28 cellular contexts compared by ENCODE assay signal in genomic region chr3:24507776-24508422, GRCh38. TPM values are rescaled to one million over a fixed set of nuclear protein-coding genes. Genes with fewer than 3 reads are reported as not detected.
DNase-seq lines count a peak whose midpoint lies in the region; ATAC-seq and TF ChIP-seq lines count a peak whose summit lies in the region.
"Had no signal": no experiment of that assay in that cellular context is flagged by ENCODE, and none has a peak within 500 bp of the region (broad histone marks: within the 10 kb centered on the region; RNA-seq: fewer than 3 reads in every experiment).

No MANE protein-coding gene starts in this region.

- H3K9ac ChIP-seq in BLaER1 treated with 17β-estradiol and CSF1 and Interleukin-3, amounts not matched to agents 10 nM and 100 nM, result no peak overlapping the region
- peak overlapping the region; percentile 64 for H3K9ac ChIP-seq in adipocyte (ENCODE audit: low read length)

- H3K4me3 Mint-ChIP-seq in progenitor cell of endocrine pancreas (ENCODE audit: low read depth), result no peak overlapping the region
- H3K4me3 Mint-ChIP-seq: activated CD4-positive, alpha-beta T cell treated with anti-CD3 and anti-CD28 coated beads, Interleukin-2, amount 10 ng/mL, durations not matched to agents 7 days and 5 days; activated naive CD8-positive, alpha-beta T cell treated with anti-CD3 and anti-CD28 coated beads for 36 hours; effector memory CD8-positive, alpha-beta T cell; stimulated activated naive CD8-positive, alpha-beta T cell treated with anti-CD3 and anti-CD28 coated beads, Interleukin-15, Interleukin-2, amounts not matched to agents 100 ng/mL and 50 ng/mL, for 24 hours had no signal

- peaks cover 22% of the 10 kb centered on the region for H3K4me1 Mint-ChIP-seq in progenitor cell of endocrine pancreas (ENCODE audit: low read depth)
- H3K4me1 Mint-ChIP-seq: activated CD4-positive, alpha-beta T cell treated with anti-CD3 and anti-CD28 coated beads, Interleukin-2, amount 10 ng/mL, durations not matched to agents 7 days and 5 days had no signal

- H3K4me2 ChIP-seq in BLaER1 treated with 17β-estradiol and CSF1 and Interleukin-3, amounts not matched to agents 10 nM and 100 nM, result peak overlapping the region; percentile 4 to 56 (median 31); a peak in 16 of 22 replicates
- H3K4me2 ChIP-seq: smooth muscle cell had no signal

- H4K20me1 ChIP-seq in BLaER1 treated with 17β-estradiol and CSF1 and Interleukin-3, amounts not matched to agents 10 nM and 100 nM, result no peaks in the 10 kb centered on the region

- peaks cover 0 to 7% (median 0%) of the 10 kb centered on the region in 11 experiments; a peak in 2 of 22 replicates for H3K27me3 ChIP-seq in BLaER1 treated with 17β-estradiol and CSF1 and Interleukin-3, amounts not matched to agents 10 nM and 100 nM
- H3K27me3 ChIP-seq in adipocyte (replicated peaks; ENCODE audit: control insufficient read depth, insufficient read depth, low read length) (no peaks in the 10 kb centered on the region), foreskin keratinocyte (no peaks in the 10 kb centered on the region), right atrium auricular region (no peaks in the 10 kb centered on the region)
- H3K27me3 ChIP-seq: MG63, pancreas, uterus had no signal

- no peak for ATAC-seq in foreskin keratinocyte
- ATAC-seq: effector memory CD8-positive, alpha-beta T cell; GM12878; Panc1 had no signal

- peak overlapping the region; percentile 14 for H3K27ac Mint-ChIP-seq in progenitor cell of endocrine pancreas
- H3K27ac Mint-ChIP-seq: activated CD4-positive, alpha-beta T cell treated with anti-CD3 and anti-CD28 coated beads, Interleukin-2, amount 10 ng/mL, durations not matched to agents 7 days and 5 days; activated naive CD8-positive, alpha-beta T cell treated with anti-CD3 and anti-CD28 coated beads for 36 hours; effector memory CD8-positive, alpha-beta T cell; stimulated activated naive CD8-positive, alpha-beta T cell treated with anti-CD3 and anti-CD28 coated beads, Interleukin-15, Interleukin-2, amounts not matched to agents 100 ng/mL and 50 ng/mL, for 24 hours had no signal

- peaks cover 4% of the 10 kb centered on the region for H3K9me3 Mint-ChIP-seq in progenitor cell of endocrine pancreas (ENCODE audit: low read depth)
- H3K9me3 Mint-ChIP-seq: activated CD4-positive, alpha-beta T cell treated with anti-CD3 and anti-CD28 coated beads, Interleukin-2, amount 10 ng/mL, durations not matched to agents 7 days and 5 days had no signal

- no peaks in the 10 kb centered on the region for H3K36me3 ChIP-seq in BLaER1 treated with 17β-estradiol and CSF1 and Interleukin-3, amounts not matched to agents 10 nM and 100 nM
- H3K36me3 ChIP-seq in adipocyte (ENCODE audit: control insufficient read depth, insufficient read depth, low read length, severe bottlenecking), result no peaks in the 10 kb centered on the region
- H3K36me3 ChIP-seq in right atrium auricular region, result no peaks in the 10 kb centered on the region
- H3K36me3 ChIP-seq: MG63, pancreas, thoracic aorta, uterus had no signal

- DNase-seq in adipocyte (ENCODE audit: low read depth), result no peak
- no peak for DNase-seq in foreskin keratinocyte
- DNase-seq in progenitor cell of endocrine pancreas (ENCODE audit: low spot score, unreplicated experiment), result no peak
- no peak for DNase-seq in DMS114 treated with DMSO at 0.1 percent for 48 hours (lab: John Stamatoyannopoulos, UW; ENCODE audit: unreplicated experiment)
- no peak for DNase-seq in cerebellar nuclear complex (lab: John Stamatoyannopoulos, UW)
- no peak for DNase-seq in right atrium auricular region (ENCODE audit: low spot score)
- no peak for DNase-seq in NCI-H1694 (lab: John Stamatoyannopoulos, UW)
- DNase-seq: activated CD4-positive, alpha-beta T cell treated with anti-CD3 and anti-CD28 coated beads, Interleukin-2, amount 10 ng/mL, durations not matched to agents 7 days and 5 days; activated gamma-delta T cell; activated naive CD8-positive, alpha-beta T cell treated with anti-CD3 and anti-CD28 coated beads for 36 hours; activated T-cell treated with anti-CD3 and anti-CD28 coated beads, Interleukin-2, amount 50 U/mL, for 1 hour; aorta; cortex of kidney; effector memory CD8-positive, alpha-beta T cell; KG1; MG63; NCI-H2029 treated with DMSO at 0.1 percent for 48 hours; pancreas; SHP77 treated with DMSO at 0.1 percent for 48 hours; SW 1271; uterus had no signal

- H3K36me3 Mint-ChIP-seq in progenitor cell of endocrine pancreas (ENCODE audit: insufficient read depth), result peaks cover 3% of the 10 kb centered on the region
- H3K36me3 Mint-ChIP-seq: activated naive CD8-positive, alpha-beta T cell treated with anti-CD3 and anti-CD28 coated beads for 36 hours had no signal

- H3K9me3 ChIP-seq in BLaER1 treated with 17β-estradiol and CSF1 and Interleukin-3, amounts not matched to agents 10 nM and 100 nM (replicated peaks in 1 of 11), result 0 out of 22 replicates have a peak, but pooled peaks cover 0 to 5% (median 0%) of the 10 kb centered on the region in 11 experiments
- H3K9me3 ChIP-seq in adipocyte (ENCODE audit: control insufficient read depth, low read length) (no peaks in the 10 kb centered on the region), right atrium auricular region (no peaks in the 10 kb centered on the region)
- H3K9me3 ChIP-seq: MG63, pancreas, thoracic aorta, uterus had no signal

- H3K27me3 Mint-ChIP-seq in progenitor cell of endocrine pancreas, result no peaks in the 10 kb centered on the region
- H3K27me3 Mint-ChIP-seq: activated CD4-positive, alpha-beta T cell treated with anti-CD3 and anti-CD28 coated beads, Interleukin-2, amount 10 ng/mL, durations not matched to agents 7 days and 5 days; effector memory CD8-positive, alpha-beta T cell had no signal

- no peak overlapping the region for H3K4me3 ChIP-seq in BLaER1 treated with 17β-estradiol and CSF1 and Interleukin-3, amounts not matched to agents 10 nM and 100 nM
- H3K4me3 ChIP-seq in adipocyte (ENCODE audit: low read length), result peak overlapping the region; percentile 19
- H3K4me3 ChIP-seq in right atrium auricular region, result no peak overlapping the region
- H3K4me3 ChIP-seq: GM12878, lung, MG63, pancreas, smooth muscle cell, thoracic aorta, uterus had no signal

- no peak overlapping the region for H3K27ac ChIP-seq in BLaER1 treated with 17β-estradiol and CSF1 and Interleukin-3, amounts not matched to agents 10 nM and 100 nM
- peak overlapping the region; percentile 77 for H3K27ac ChIP-seq in foreskin keratinocyte
- H3K27ac ChIP-seq in right atrium auricular region, result no peak overlapping the region
- H3K27ac ChIP-seq: pancreas had no signal

- peaks cover 18 to 35% (median 20%) of the 10 kb centered on the region in 10 experiments for H3K4me1 ChIP-seq in BLaER1 treated with 17β-estradiol and CSF1 and Interleukin-3, amounts not matched to agents 10 nM and 100 nM
- peaks cover 23% of the 10 kb centered on the region for H3K4me1 ChIP-seq in adipocyte (ENCODE audit: control insufficient read depth, insufficient read depth, low read length)
- peaks cover 41% of the 10 kb centered on the region for H3K4me1 ChIP-seq in foreskin keratinocyte
- no peaks in the 10 kb centered on the region for H3K4me1 ChIP-seq in right atrium auricular region
- H3K4me1 ChIP-seq: pancreas had no signal

- TF ChIP-seq CTCF in foreskin keratinocyte (conservative IDR thresholded peaks at IDR 0.05) (no peak), progenitor cell of endocrine pancreas (IDR thresholded peaks at IDR 0.05; ENCODE audit: unreplicated experiment) (no peak), right atrium auricular region (IDR thresholded peaks at IDR 0.05) (no peak)

RNA-seq across cellular contexts. Expression of gene THRB, which starts 13.2 kb away (rescaled TPM):
- total RNA-seq in foreskin keratinocyte, result 3.1 and 3.9 TPM in 2 replicates
- polyA plus RNA-seq in foreskin keratinocyte, result 0.93 and 0.98 TPM in 2 replicates
- 19.7 and 28.4 TPM in 2 replicates for total RNA-seq in progenitor cell of endocrine pancreas
- 1 to 10 TPM; 4.2 to 7.0 TPM for total RNA-seq in right atrium auricular region
- total RNA-seq: activated CD4-positive, alpha-beta T cell treated with anti-CD3 and anti-CD28 coated beads, Interleukin-2, amount 10 ng/mL, durations not matched to agents 7 days and 5 days; activated naive CD8-positive, alpha-beta T cell treated with anti-CD3 and anti-CD28 coated beads for 36 hours had no signal
- polyA plus RNA-seq: GM12878 had no signal
